1 cellular context compared by ENCODE assay signal in genomic region chr2:70104231-70105111, GRCh38.
TF ChIP-seq lines count a peak whose summit lies in the region.

No MANE protein-coding gene starts in this region.

TF ChIP-seq in HepG2, 621 proteins besides CTCF, POLR2A, EP300 and RAD21 (continued from another document and continues in another):
- TF ChIP-seq ZNF318 (CRISPR knock-in tag; IDR thresholded peaks at IDR 0.05) (no peak), ZNF607 (CRISPR knock-in tag; IDR thresholded peaks at IDR 0.05; ENCODE audit: borderline replicate concordance) (no peak), WIZ (CRISPR knock-in tag; IDR thresholded peaks at IDR 0.05) (no peak), GATA4 (IDR thresholded peaks at IDR 0.05; ENCODE audit: borderline replicate concordance, low read depth) (no peak), ZNF20 (CRISPR knock-in tag; IDR thresholded peaks at IDR 0.05) (no peak), ZNF3 (CRISPR knock-in tag; IDR thresholded peaks at IDR 0.05) (0 out of 2 replicates have a peak, but pooled peaks have one; percentile 16), ZGPAT (CRISPR knock-in tag; IDR thresholded peaks at IDR 0.05) (peak; percentile 65), SNRNP70 (IDR thresholded peaks at IDR 0.05; ENCODE audit: low read depth, low read length) (no peak), ZNF510 (CRISPR knock-in tag; IDR thresholded peaks at IDR 0.05; ENCODE audit: low read depth) (no peak), ZNF570 (CRISPR knock-in tag; IDR thresholded peaks at IDR 0.05; ENCODE audit: borderline replicate concordance) (no peak), ZNF580 (CRISPR knock-in tag; IDR thresholded peaks at IDR 0.05; ENCODE audit: borderline replicate concordance, low read depth) (no peak), SRSF4 (IDR thresholded peaks at IDR 0.05; ENCODE audit: low read depth, low read length, poor library complexity, severe bottlenecking) (no peak), ZSCAN12 (CRISPR knock-in tag; IDR thresholded peaks at IDR 0.05) (no peak), ZNF496 (CRISPR knock-in tag; IDR thresholded peaks at IDR 0.05; ENCODE audit: insufficient replicate concordance) (no peak), IRX3 (CRISPR knock-in tag; IDR thresholded peaks at IDR 0.05; ENCODE audit: borderline replicate concordance, low read depth) (no peak), HMG20A (CRISPR knock-in tag; IDR thresholded peaks at IDR 0.05; ENCODE audit: borderline replicate concordance) (no peak), TOE1 (CRISPR knock-in tag; IDR thresholded peaks at IDR 0.05) (no peak), ZKSCAN5 (CRISPR knock-in tag; IDR thresholded peaks at IDR 0.05) (no peak), ZZZ3 (CRISPR knock-in tag; IDR thresholded peaks at IDR 0.05; ENCODE audit: borderline replicate concordance) (peak; percentile 33; the same call in 1 of the 2 replicates), TCF12 (IDR thresholded peaks at IDR 0.05) (no peak), TCF12 (CRISPR knock-in tag; IDR thresholded peaks at IDR 0.05) (no peak), ZNF639 (CRISPR knock-in tag; conservative IDR thresholded peaks at IDR 0.05) (no peak), ZNF484 (CRISPR knock-in tag; IDR thresholded peaks at IDR 0.05; ENCODE audit: borderline replicate concordance, low read depth) (no peak), NR0B2 (CRISPR knock-in tag; IDR thresholded peaks at IDR 0.05) (no peak), ZNF879 (CRISPR knock-in tag; IDR thresholded peaks at IDR 0.05) (no peak), ZNF10 (CRISPR knock-in tag; IDR thresholded peaks at IDR 0.05; ENCODE audit: borderline replicate concordance, low read depth) (no peak), ZNF138 (CRISPR knock-in tag; IDR thresholded peaks at IDR 0.05; ENCODE audit: low read depth) (no peak), TSC22D2 (CRISPR knock-in tag; IDR thresholded peaks at IDR 0.05; ENCODE audit: borderline replicate concordance) (no peak), ZBTB34 (CRISPR knock-in tag; IDR thresholded peaks at IDR 0.05) (peak; percentile 30; the same call in 1 of the 2 replicates), ELF4 (CRISPR knock-in tag; IDR thresholded peaks at IDR 0.05; ENCODE audit: borderline replicate concordance) (0 out of 2 replicates have a peak, but pooled peaks have one; percentile 40), ZSCAN31 (CRISPR knock-in tag; IDR thresholded peaks at IDR 0.05; ENCODE audit: low read depth) (no peak)
- TF ChIP-seq, protein P1, sequence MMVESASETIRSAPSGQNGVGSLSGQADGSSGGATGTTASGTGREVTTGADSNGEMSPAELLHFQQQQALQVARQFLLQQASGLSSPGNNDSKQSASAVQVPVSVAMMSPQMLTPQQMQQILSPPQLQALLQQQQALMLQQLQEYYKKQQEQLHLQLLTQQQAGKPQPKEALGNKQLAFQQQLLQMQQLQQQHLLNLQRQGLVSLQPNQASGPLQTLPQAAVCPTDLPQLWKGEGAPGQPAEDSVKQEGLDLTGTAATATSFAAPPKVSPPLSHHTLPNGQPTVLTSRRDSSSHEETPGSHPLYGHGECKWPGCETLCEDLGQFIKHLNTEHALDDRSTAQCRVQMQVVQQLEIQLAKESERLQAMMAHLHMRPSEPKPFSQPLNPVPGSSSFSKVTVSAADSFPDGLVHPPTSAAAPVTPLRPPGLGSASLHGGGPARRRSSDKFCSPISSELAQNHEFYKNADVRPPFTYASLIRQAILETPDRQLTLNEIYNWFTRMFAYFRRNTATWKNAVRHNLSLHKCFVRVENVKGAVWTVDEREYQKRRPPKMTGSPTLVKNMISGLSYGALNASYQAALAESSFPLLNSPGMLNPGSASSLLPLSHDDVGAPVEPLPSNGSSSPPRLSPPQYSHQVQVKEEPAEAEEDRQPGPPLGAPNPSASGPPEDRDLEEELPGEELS (CRISPR knock-in tag; IDR thresholded peaks at IDR 0.05), result 0 out of 2 replicates have a peak, but pooled peaks have one; percentile 33
- TF ChIP-seq, protein P2, sequence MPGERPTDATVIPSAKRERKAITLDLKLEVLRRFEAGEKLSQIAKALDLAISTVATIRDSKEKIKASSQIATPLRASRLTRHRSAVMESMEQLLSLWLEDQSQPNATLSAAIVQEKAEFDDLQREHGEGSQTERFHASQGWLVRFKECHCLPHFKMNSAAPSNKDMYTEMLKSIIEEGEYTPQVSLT (CRISPR knock-in tag; IDR thresholded peaks at IDR 0.05; ENCODE audit: borderline replicate concordance, low read depth), result no peak
- TF ChIP-seq, protein P3, sequence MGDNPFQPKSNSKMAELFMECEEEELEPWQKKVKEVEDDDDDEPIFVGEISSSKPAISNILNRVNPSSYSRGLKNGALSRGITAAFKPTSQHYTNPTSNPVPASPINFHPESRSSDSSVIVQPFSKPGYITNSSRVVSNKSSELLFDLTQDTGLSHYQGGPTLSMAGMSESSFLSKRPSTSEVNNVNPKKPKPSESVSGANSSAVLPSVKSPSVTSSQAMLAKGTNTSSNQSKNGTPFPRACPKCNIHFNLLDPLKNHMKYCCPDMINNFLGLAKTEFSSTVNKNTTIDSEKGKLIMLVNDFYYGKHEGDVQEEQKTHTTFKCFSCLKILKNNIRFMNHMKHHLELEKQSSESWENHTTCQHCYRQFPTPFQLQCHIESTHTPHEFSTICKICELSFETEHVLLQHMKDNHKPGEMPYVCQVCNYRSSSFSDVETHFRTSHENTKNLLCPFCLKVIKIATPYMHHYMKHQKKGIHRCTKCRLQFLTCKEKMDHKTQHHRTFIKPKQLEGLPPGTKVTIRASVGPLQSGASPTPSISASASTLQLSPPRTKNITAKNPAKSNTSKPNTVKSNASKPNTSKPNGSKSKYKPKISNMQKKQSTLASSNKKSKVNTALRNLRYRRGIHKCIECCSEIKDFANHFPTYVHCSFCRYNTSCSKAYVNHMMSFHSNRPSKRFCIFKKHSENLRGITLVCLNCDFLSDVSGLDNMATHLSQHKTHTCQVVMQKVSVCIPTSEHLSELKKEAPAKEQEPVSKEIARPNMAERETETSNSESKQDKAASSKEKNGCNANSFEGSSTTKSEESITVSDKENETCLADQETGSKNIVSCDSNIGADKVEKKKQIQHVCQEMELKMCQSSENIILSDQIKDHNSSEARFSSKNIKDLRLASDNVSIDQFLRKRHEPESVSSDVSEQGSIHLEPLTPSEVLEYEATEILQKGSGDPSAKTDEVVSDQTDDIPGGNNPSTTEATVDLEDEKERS (CRISPR knock-in tag; IDR thresholded peaks at IDR 0.05), result no peak
- TF ChIP-seq, protein P4, sequence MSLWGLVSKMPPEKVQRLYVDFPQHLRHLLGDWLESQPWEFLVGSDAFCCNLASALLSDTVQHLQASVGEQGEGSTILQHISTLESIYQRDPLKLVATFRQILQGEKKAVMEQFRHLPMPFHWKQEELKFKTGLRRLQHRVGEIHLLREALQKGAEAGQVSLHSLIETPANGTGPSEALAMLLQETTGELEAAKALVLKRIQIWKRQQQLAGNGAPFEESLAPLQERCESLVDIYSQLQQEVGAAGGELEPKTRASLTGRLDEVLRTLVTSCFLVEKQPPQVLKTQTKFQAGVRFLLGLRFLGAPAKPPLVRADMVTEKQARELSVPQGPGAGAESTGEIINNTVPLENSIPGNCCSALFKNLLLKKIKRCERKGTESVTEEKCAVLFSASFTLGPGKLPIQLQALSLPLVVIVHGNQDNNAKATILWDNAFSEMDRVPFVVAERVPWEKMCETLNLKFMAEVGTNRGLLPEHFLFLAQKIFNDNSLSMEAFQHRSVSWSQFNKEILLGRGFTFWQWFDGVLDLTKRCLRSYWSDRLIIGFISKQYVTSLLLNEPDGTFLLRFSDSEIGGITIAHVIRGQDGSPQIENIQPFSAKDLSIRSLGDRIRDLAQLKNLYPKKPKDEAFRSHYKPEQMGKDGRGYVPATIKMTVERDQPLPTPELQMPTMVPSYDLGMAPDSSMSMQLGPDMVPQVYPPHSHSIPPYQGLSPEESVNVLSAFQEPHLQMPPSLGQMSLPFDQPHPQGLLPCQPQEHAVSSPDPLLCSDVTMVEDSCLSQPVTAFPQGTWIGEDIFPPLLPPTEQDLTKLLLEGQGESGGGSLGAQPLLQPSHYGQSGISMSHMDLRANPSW (CRISPR knock-in tag; IDR thresholded peaks at IDR 0.05; ENCODE audit: borderline replicate concordance), result 0 out of 2 replicates have a peak, but pooled peaks have one; percentile 36
